Comparison of ENCODE assay signal across 1 cellular context in genomic region chr5:107554776-107555424, GRCh38.
TF ChIP-seq lines count a peak whose summit lies in the region.

No MANE protein-coding gene starts in this region.

TF ChIP-seq in H1, 55 proteins besides CTCF, POLR2A, EP300 and RAD21 (continued from another document):
- TF ChIP-seq SP4 (IDR thresholded peaks at IDR 0.05; ENCODE audit: low read length) (no peak), EGR1 (IDR thresholded peaks at IDR 0.05; ENCODE audit: borderline replicate concordance, low read depth, low read length) (no peak), KDM1A (IDR thresholded peaks at IDR 0.05; ENCODE audit: borderline replicate concordance, low read length) (no peak), RFX5 (IDR thresholded peaks at IDR 0.05; ENCODE audit: borderline replicate concordance, low read depth, low read length) (no peak), ZNF274 (IDR thresholded peaks at IDR 0.05; ENCODE audit: borderline replicate concordance, extremely low read depth, low read length) (no peak), CBX8 (IDR thresholded peaks at IDR 0.05; ENCODE audit: borderline replicate concordance, low read depth, low read length) (no peak), ASH2L (IDR thresholded peaks at IDR 0.05; ENCODE audit: low read length) (no peak), E2F6 (IDR thresholded peaks at IDR 0.05) (no peak), BACH1 (IDR thresholded peaks at IDR 0.05; ENCODE audit: low read length) (no peak), RBBP5 (IDR thresholded peaks at IDR 0.05; ENCODE audit: borderline replicate concordance, low read depth, low read length) (no peak), RNF2 (IDR thresholded peaks at IDR 0.05; ENCODE audit: borderline replicate concordance, low read depth, low read length, missing control alignments, poor library complexity, severe bottlenecking) (no peak), SAP30 (IDR thresholded peaks at IDR 0.05; ENCODE audit: insufficient read depth, insufficient replicate concordance, low read length) (no peak), RXRA (IDR thresholded peaks at IDR 0.05; ENCODE audit: insufficient read depth, low read depth, low read length) (no peak)
TF ChIP-seq in H1: peak in this region for 0.
